ENCODE assay signal across 1 cellular context in the genomic region with DNA sequence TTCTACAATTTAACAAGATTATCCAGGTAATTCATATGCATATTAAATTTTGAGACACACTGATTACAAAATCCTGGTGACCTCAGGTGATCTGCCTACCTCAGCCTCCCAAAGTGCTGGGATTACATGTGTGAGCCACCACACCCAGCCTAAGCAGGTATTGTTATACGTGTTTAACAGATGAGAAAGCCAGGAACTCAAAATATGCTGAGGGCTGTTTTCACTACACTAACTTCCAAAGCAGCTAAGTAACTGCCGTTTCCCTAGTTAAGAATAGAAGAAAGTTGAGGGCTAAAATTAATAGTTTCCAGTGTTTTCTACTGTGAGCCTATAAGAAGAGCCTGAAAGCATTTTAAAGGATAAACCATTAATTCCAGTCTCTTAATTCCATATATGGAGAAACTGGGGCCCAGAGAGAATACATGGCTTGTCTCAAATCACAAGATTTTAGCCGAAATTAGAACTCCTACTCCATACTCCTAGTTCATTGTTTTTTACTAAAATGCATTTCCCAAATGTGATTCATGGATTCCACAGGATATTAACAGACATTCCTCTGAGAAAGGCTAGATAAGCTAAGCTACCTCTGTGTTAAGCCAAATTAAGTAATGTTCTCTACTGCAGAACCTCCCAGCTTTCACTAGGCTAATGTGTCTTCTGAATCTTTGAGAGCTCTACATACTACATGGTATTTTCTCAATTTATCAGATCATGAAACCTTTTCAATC.
TF ChIP-seq lines count a peak whose summit lies in the region.

No MANE protein-coding gene starts in this region.

TF ChIP-seq in GM23338, 12 proteins besides CTCF, POLR2A, EP300 and RAD21:
- TF ChIP-seq REST (IDR thresholded peaks at IDR 0.05; ENCODE audit: unreplicated experiment) (no peak), ZNF331 (CRISPR knock-in tag; IDR thresholded peaks at IDR 0.05; ENCODE audit: low read depth) (no peak), ZNF462 (CRISPR knock-in tag; IDR thresholded peaks at IDR 0.05) (no peak), JUNB (IDR thresholded peaks at IDR 0.05; ENCODE audit: unreplicated experiment) (no peak), POLR2AphosphoS5 (IDR thresholded peaks at IDR 0.05; ENCODE audit: low read depth) (no peak), ZNF114 (CRISPR knock-in tag; IDR thresholded peaks at IDR 0.05) (no peak), EZH2 (IDR thresholded peaks at IDR 0.05; ENCODE audit: low read depth, unreplicated experiment) (no peak), NANOG (IDR thresholded peaks at IDR 0.05; ENCODE audit: borderline replicate concordance) (no peak), EZH2phosphoT487 (IDR thresholded peaks at IDR 0.05; ENCODE audit: unreplicated experiment) (no peak), STAT1 (IDR thresholded peaks at IDR 0.05; ENCODE audit: unreplicated experiment) (no peak), CREB1 (CRISPR knock-in tag; IDR thresholded peaks at IDR 0.05; ENCODE audit: low read depth) (no peak)
TF ChIP-seq in GM23338: peak in this region for 0.
